ENCODE assay signal across 16 cellular contexts in the genomic region with DNA sequence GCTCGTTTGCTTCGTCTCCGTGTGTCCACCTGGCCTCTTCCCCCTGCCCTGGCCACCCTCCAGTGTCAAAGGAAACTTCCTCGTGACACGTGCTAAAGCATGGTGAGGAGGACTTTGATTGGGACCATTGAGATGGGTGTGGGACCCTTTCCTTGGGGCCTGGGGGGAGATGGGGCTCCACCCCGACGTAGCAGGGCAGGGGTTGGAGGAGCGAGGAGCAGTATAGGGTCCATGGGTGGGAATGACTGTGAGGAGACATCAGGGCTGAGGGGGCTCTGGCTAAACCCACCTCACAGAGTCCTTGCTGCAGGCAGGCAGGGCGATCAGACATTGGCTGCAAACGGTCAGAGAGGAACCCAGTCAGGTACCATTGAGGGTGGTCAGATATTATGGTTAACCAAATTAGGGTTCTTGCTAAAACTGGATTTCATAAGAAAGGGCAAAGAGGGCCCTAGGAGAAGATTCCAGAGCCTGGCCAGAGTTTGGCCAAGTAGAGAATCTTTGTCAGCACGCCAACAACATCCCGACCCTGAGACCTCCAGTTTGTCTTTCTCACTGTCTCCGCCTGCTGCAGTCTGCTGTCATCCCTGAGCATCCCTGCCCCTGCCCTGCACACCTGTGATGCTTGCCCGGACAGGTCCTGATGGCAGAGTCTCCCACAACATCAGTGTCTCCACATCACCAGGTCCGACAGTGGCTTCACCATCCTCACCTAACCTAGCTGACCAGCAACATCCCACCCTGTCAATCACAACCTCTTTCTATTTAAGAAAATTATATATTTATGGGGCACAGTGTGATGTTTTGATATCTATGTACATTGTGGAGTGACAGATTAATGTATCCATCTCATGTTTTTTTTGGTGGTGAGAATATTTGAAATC.
"Had no signal": no experiment of that assay in that cellular context is flagged by ENCODE, and none has a peak within 500 bp of the region (broad histone marks: within the 10 kb centered on the region; RNA-seq: fewer than 3 reads in every experiment).

No MANE protein-coding gene starts in this region.

- DNase-seq: activated CD4-positive, alpha-beta T cell treated with anti-CD3 and anti-CD28 coated beads, Interleukin-2, amount 50 U/mL, for 4 hours; activated CD4-positive, CD25-positive, alpha-beta regulatory T cell treated with anti-CD3 and anti-CD28 coated beads, Interleukin-2, amount 50 U/mL, for 72 hours; activated CD8-positive, alpha-beta memory T cell treated with anti-CD3 and anti-CD28 coated beads, Interleukin-2, amount 10 ng/mL, durations not matched to agents 7 days and 5 days; activated T-cell treated with anti-CD3 and anti-CD28 coated beads, Interleukin-2, amount 50 U/mL, for 4 hours; cerebellar nuclear complex; effector CD8-positive, alpha-beta T cell; foreskin melanocyte; heart left ventricle; immature natural killer cell; mesendoderm; spleen; T-helper 9 cell; upper lobe of right lung had no signal

- ATAC-seq: activated CD8-positive, alpha-beta memory T cell treated with anti-CD3 and anti-CD28 coated beads, Interleukin-2, amount 10 ng/mL, durations not matched to agents 7 days and 5 days; activated T-cell treated with anti-CD3 and anti-CD28 coated beads, Interleukin-2, amount 50 U/mL, for 4 hours; heart left ventricle; natural killer cell treated with Interleukin-12 subunit alpha and Interleukin-12 subunit beta and Interleukin-15 and Interleukin-18, amount 100 ng/mL, for 72 hours; sciatic nerve; upper lobe of right lung had no signal

- H3K27ac Mint-ChIP-seq: activated CD8-positive, alpha-beta memory T cell treated with anti-CD3 and anti-CD28 coated beads, Interleukin-2, amount 10 ng/mL, durations not matched to agents 7 days and 5 days; natural killer cell treated with Interleukin-12 subunit alpha and Interleukin-12 subunit beta and Interleukin-15 and Interleukin-18, amount 100 ng/mL, for 72 hours had no signal

- H3K9me3 ChIP-seq: heart left ventricle, spleen, thoracic aorta, upper lobe of right lung had no signal

- H3K27ac ChIP-seq: heart left ventricle, spleen, thoracic aorta, upper lobe of right lung had no signal

- H3K4me3 Mint-ChIP-seq: activated CD8-positive, alpha-beta memory T cell treated with anti-CD3 and anti-CD28 coated beads, Interleukin-2, amount 10 ng/mL, durations not matched to agents 7 days and 5 days; activated T-cell treated with anti-CD3 and anti-CD28 coated beads, Interleukin-2, amount 50 U/mL, for 4 hours; immature natural killer cell; natural killer cell treated with Interleukin-12 subunit alpha and Interleukin-12 subunit beta and Interleukin-15 and Interleukin-18, amount 100 ng/mL, for 72 hours had no signal

- H3K27me3 Mint-ChIP-seq: activated CD8-positive, alpha-beta memory T cell treated with anti-CD3 and anti-CD28 coated beads, Interleukin-2, amount 10 ng/mL, durations not matched to agents 7 days and 5 days; natural killer cell treated with Interleukin-12 subunit alpha and Interleukin-12 subunit beta and Interleukin-15 and Interleukin-18, amount 100 ng/mL, for 72 hours had no signal

- H3K9me3 Mint-ChIP-seq: activated T-cell treated with anti-CD3 and anti-CD28 coated beads, Interleukin-2, amount 50 U/mL, for 4 hours; immature natural killer cell; natural killer cell treated with Interleukin-12 subunit alpha and Interleukin-12 subunit beta and Interleukin-15 and Interleukin-18, amount 100 ng/mL, for 72 hours had no signal

- H3K4me3 ChIP-seq: heart left ventricle, spleen, thoracic aorta, upper lobe of right lung had no signal

- H3K4me1 ChIP-seq: upper lobe of right lung had no signal

- H3K27me3 ChIP-seq: heart left ventricle, spleen, upper lobe of right lung had no signal
